Comparison of ENCODE assay signal across 1 cellular context in genomic region chr17:79931517-79932309, GRCh38.
TF ChIP-seq lines count a peak whose summit lies in the region.

No MANE protein-coding gene starts in this region.

TF ChIP-seq in HepG2, 621 proteins besides CTCF, POLR2A, EP300 and RAD21 (continued from another document and continues in another):
- TF ChIP-seq KIAA2018 (CRISPR knock-in tag; IDR thresholded peaks at IDR 0.05; ENCODE audit: borderline replicate concordance) (0 out of 2 replicates have a peak, but pooled peaks have one; percentile 52), ZIK1 (CRISPR knock-in tag; IDR thresholded peaks at IDR 0.05; ENCODE audit: borderline replicate concordance, low read depth) (no peak), TCF7 (IDR thresholded peaks at IDR 0.05; ENCODE audit: low read depth) (no peak), CCDC6 (CRISPR knock-in tag; IDR thresholded peaks at IDR 0.05) (no peak; the same call in 1 of the 2 replicates), TGIF2 (CRISPR knock-in tag; IDR thresholded peaks at IDR 0.05) (peak; percentile 57; the same call in 1 of the 2 replicates), ISX (CRISPR knock-in tag; conservative IDR thresholded peaks at IDR 0.05) (no peak), ZBTB44 (CRISPR knock-in tag; IDR thresholded peaks at IDR 0.05) (no peak), ZNF724P (CRISPR knock-in tag; IDR thresholded peaks at IDR 0.05; ENCODE audit: borderline replicate concordance) (no peak), ZNF382 (CRISPR knock-in tag; IDR thresholded peaks at IDR 0.05; ENCODE audit: borderline replicate concordance) (no peak), ZXDC (CRISPR knock-in tag; IDR thresholded peaks at IDR 0.05) (no peak; the same call in 1 of the 2 replicates), PBX2 (CRISPR knock-in tag; IDR thresholded peaks at IDR 0.05) (no peak), SMYD3 (CRISPR knock-in tag; IDR thresholded peaks at IDR 0.05) (no peak), EEA1 (CRISPR knock-in tag; IDR thresholded peaks at IDR 0.05; ENCODE audit: borderline replicate concordance) (no peak), ZNF788 (CRISPR knock-in tag; IDR thresholded peaks at IDR 0.05; ENCODE audit: borderline replicate concordance) (peak; percentile 84; the same call in 1 of the 2 replicates), ZNF580 (CRISPR knock-in tag; IDR thresholded peaks at IDR 0.05; ENCODE audit: borderline replicate concordance, low read depth) (no peak), ZNF275 (CRISPR knock-in tag; IDR thresholded peaks at IDR 0.05; ENCODE audit: borderline replicate concordance) (no peak; the same call in 1 of the 2 replicates), ZNF230 (CRISPR knock-in tag; IDR thresholded peaks at IDR 0.05) (no peak; the same call in 1 of the 2 replicates), ZMYM3 (CRISPR knock-in tag; IDR thresholded peaks at IDR 0.05) (0 out of 2 replicates have a peak, but pooled peaks have one; percentile 20), ATM (IDR thresholded peaks at IDR 0.05; ENCODE audit: borderline replicate concordance) (no peak), KLF13 (CRISPR knock-in tag; IDR thresholded peaks at IDR 0.05) (no peak), KLF11 (CRISPR knock-in tag; IDR thresholded peaks at IDR 0.05) (peak; percentile 75; the same call in 1 of the 2 replicates), ZNF484 (CRISPR knock-in tag; IDR thresholded peaks at IDR 0.05; ENCODE audit: borderline replicate concordance, low read depth) (no peak), RXRA (CRISPR knock-in tag; IDR thresholded peaks at IDR 0.05) (peak; percentile 86), ZNF530 (CRISPR knock-in tag; IDR thresholded peaks at IDR 0.05; ENCODE audit: low read depth) (no peak), TAF15 (IDR thresholded peaks at IDR 0.05; ENCODE audit: low read depth, low read length, poor library complexity, severe bottlenecking) (no peak), BRD4 (CRISPR knock-in tag; IDR thresholded peaks at IDR 0.05) (peak; percentile 36; the same call in 1 of the 2 replicates), MED8 (CRISPR knock-in tag; IDR thresholded peaks at IDR 0.05; ENCODE audit: insufficient replicate concordance) (no peak), ZNF337 (CRISPR knock-in tag; IDR thresholded peaks at IDR 0.05; ENCODE audit: borderline replicate concordance, low read depth) (no peak), ZNF350 (CRISPR knock-in tag; IDR thresholded peaks at IDR 0.05; ENCODE audit: borderline replicate concordance, low read depth) (peak; percentile 41; the same call in 1 of the 2 replicates), NR0B2 (CRISPR knock-in tag; IDR thresholded peaks at IDR 0.05) (no peak), ZNF335 (CRISPR knock-in tag; IDR thresholded peaks at IDR 0.05) (no peak), ZNF609 (CRISPR knock-in tag; IDR thresholded peaks at IDR 0.05; ENCODE audit: borderline replicate concordance) (peak; percentile 65; the same call in 1 of the 2 replicates), NBN (conservative IDR thresholded peaks at IDR 0.05) (no peak), ZNF703 (CRISPR knock-in tag; IDR thresholded peaks at IDR 0.05; ENCODE audit: borderline replicate concordance) (no peak)
